In the genomic region with DNA sequence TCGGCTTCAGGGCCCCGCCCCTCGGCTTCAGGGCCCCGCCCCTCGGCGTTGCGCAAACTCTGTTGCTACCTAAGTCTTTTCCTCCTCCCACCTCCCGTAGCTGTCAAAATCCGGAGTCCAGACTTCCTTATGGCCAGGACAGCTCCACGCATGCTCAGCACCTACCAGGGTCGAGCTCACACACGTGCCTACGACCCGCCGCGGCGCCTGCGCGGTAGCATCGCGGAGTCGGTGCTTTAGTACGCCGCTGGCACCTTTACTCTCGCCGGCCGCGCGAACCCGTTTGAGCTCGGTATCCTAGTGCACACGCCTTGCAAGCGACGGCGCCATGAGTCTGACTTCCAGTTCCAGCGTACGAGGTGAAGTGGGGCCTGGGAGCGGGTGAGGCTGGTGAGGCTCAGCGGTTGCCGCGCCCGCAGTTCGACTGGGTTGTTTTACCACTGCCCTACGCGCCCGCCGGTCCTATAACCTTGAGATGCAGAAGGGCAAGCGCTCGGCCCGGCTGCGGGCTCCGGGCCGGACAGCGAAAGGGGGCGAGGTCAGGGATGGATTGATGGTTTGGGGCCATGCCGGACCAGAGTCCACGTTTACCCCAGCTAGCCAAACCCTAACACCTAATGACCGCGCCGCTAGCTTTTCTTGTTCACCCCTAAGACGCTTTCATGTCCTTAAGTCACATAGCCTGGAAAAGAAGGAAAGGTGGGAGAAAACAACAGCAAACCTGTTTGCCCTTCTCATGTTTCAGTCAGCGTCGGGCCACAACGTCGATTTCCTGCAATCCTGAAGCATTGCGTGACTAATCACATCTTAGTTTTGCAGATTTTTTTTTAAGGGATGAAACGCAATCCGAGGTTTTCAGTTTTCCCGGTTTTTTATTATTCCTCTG, we compare ENCODE assay signal across 8 cellular contexts. TPM values are rescaled to one million over a fixed set of nuclear protein-coding genes. Genes with fewer than 3 reads are reported as not detected.
DNase-seq lines count a peak whose midpoint lies in the region; ATAC-seq, FAIRE-seq and TF ChIP-seq lines count a peak whose summit lies in the region.

A gene (plus strand): TSS at position 217 of the 886 bp plus-strand sequence. CDS start 112 bp downstream, at position 329.

- H3K79me2 ChIP-seq in smooth muscle cell (ENCODE audit: low read depth) = peaks cover 28% of the 10 kb centered on the region

- under 1% methylated on average over 68 of the region's 69 CpGs for WGBS in smooth muscle cell (ENCODE audit: low lambda C conversion rate)

- DNase-seq in AG04449 (ENCODE audit: low read depth, low spot score) (peak; percentile 98), NCI-H2227 treated with DMSO at 0.1 percent for 48 hours (lab: John Stamatoyannopoulos, UW) (peak; percentile 93), bronchial epithelial cell (ENCODE audit: low read depth) (peak; percentile 99), iPS-NIHi11 (ENCODE audit: low spot score) (peak; percentile 92), smooth muscle cell (lab: John Stamatoyannopoulos, UW; ENCODE audit: unreplicated experiment) (peak; percentile 77)

- H3K9me3 ChIP-seq in smooth muscle cell (replicated peaks; ENCODE audit: low read depth) = no peaks in the 10 kb centered on the region

- peak within 1 kb of the TSS; percentile 87 for H3K4me3 ChIP-seq in AG04449 (ENCODE audit: low read depth, low read length)
- H3K4me3 ChIP-seq in WI38 (ENCODE audit: low read depth, low read length) = peak within 1 kb of the TSS; percentile 82
- H3K4me3 ChIP-seq in bronchial epithelial cell (ENCODE audit: low read depth, low read length) = peak within 1 kb of the TSS; percentile 88
- peak within 1 kb of the TSS; percentile 87 for H3K4me3 ChIP-seq in smooth muscle cell

- peak within 1 kb of the TSS; percentile 76 for H3K9ac ChIP-seq in smooth muscle cell (ENCODE audit: low read depth)

- no peaks in the 10 kb centered on the region for H3K36me3 ChIP-seq in bronchial epithelial cell (ENCODE audit: control insufficient read depth, insufficient read depth, low read length)
- no peaks in the 10 kb centered on the region for H3K36me3 ChIP-seq in smooth muscle cell (ENCODE audit: low read depth)

- peak within 1 kb of the TSS; percentile 99 for H2AFZ ChIP-seq in smooth muscle cell (ENCODE audit: low read depth)

- peak within 1 kb of the TSS; percentile 96 for H3K27ac ChIP-seq in smooth muscle cell (ENCODE audit: low read depth)

- H3K4me2 ChIP-seq in smooth muscle cell = peak within 1 kb of the TSS; percentile 99

- H3K4me1 ChIP-seq in smooth muscle cell (ENCODE audit: low read depth) = peaks cover 23% of the 10 kb centered on the region

- no peaks in the 10 kb centered on the region for H4K20me1 ChIP-seq in smooth muscle cell (ENCODE audit: low read depth)

- H3K27me3 ChIP-seq in bronchial epithelial cell (ENCODE audit: control insufficient read depth, insufficient read depth, low read length) (no peaks in the 10 kb centered on the region), smooth muscle cell (ENCODE audit: low read depth) (no peaks in the 10 kb centered on the region)

- peaks cover 6% of the 10 kb centered on the region for H3F3A ChIP-seq in smooth muscle cell (ENCODE audit: low read depth)

- POLR2A ChIA-PET in AG04449 (lab: Yijun Ruan, JAX) = interaction anchor here (0.6 to 1.2 kb wide), 4 partner anchors 32 to 771 kb away, joined by 3 to 6 read pairs (median 4); no protein-coding TSS in a partner anchor

- FAIRE-seq in bronchial epithelial cell (lab: Jason Lieb, UNC) = peak; percentile 36

- TF ChIP-seq CTCF in AG04449 (IDR thresholded peaks at IDR 0.05; ENCODE audit: insufficient read depth, low read length, missing control alignments) (no peak), WI38 (IDR thresholded peaks at IDR 0.05; ENCODE audit: low read depth, low read length) (no peak), bronchial epithelial cell (IDR thresholded peaks at IDR 0.05; ENCODE audit: insufficient read depth, low read length, severe bottlenecking) (no peak), smooth muscle cell (IDR thresholded peaks at IDR 0.05; ENCODE audit: borderline replicate concordance, insufficient read depth, poor library complexity, severe bottlenecking) (no peak)

- ATAC-seq in GM18907 (IDR thresholded peaks at IDR 0.05; ENCODE audit: unreplicated experiment) (peak; percentile 74), HG03159 (IDR thresholded peaks at IDR 0.05; ENCODE audit: unreplicated experiment) (peak; percentile 59)

- CTCF ChIA-PET in AG04449 (lab: Yijun Ruan, JAX) = interaction anchor here (0.5 to 3.1 kb wide), 4 partner anchors 14 to 92 kb away, joined by 3 to 13 read pairs (median 4); no protein-coding TSS in a partner anchor

RNA-seq across cellular contexts. Expression of the gene that starts here (rescaled TPM):
- total RNA-seq in bronchial epithelial cell (13.4 and 19.8 TPM in 2 replicates), smooth muscle cell (14.2 and 14.4 TPM in 2 replicates)
- 37.4 and 55.4 TPM in 2 replicates for polyA plus RNA-seq in smooth muscle cell

Comparison
In these comparisons a context has a peak if more than half of its experiments do, and no peak if none do; other contexts are left out.
1. Peak in every context shown above with its lines: DNase-seq, ATAC-seq, H3K4me3 ChIP-seq and H3K27ac ChIP-seq.